Comparison of ENCODE assay signal across 17 cellular contexts in the genomic region with DNA sequence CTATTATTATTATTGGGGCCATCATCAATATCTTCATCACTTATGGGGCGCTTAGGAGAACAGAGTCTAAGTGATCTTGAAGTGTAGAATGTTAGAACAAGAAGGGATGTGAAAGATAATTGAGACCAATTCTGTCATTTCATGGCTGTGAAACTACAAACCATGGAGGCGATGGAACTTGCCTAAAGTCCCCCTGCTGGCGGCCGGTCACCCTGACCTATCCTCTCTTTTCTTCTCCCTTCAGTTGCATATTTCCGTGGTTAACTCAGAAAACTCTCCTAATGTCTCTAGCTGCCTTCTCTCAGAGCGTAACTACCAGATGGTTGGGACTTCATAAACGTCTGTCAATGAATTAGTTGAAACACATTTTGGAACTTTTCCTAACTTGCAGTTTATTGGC. TPM values are rescaled to one million over a fixed set of nuclear protein-coding genes. Genes with fewer than 3 reads are reported as not detected.
DNase-seq lines count a peak whose midpoint lies in the region; ATAC-seq, FAIRE-seq and TF ChIP-seq lines count a peak whose summit lies in the region.
"Had no signal": no experiment of that assay in that cellular context is flagged by ENCODE, and none has a peak within 500 bp of the region (broad histone marks: within the 10 kb centered on the region; RNA-seq: fewer than 3 reads in every experiment).

No MANE protein-coding gene starts in this region.

- peak in 1 of 2 experiments; percentile 31; a peak in 1 of 5 replicates for TF ChIP-seq RAD21 in A549 (conservative IDR thresholded peaks at IDR 0.05 in 1 of 2, IDR thresholded peaks at IDR 0.05 in 1 of 2)

- H3K36me3 ChIP-seq in DND-41 (ENCODE audit: insufficient read depth, low read length) (no peaks in the 10 kb centered on the region), Loucy (ENCODE audit: insufficient read depth, low read length) (no peaks in the 10 kb centered on the region)
- H3K36me3 ChIP-seq: cardiac muscle cell, esophagus squamous epithelium, left lung, stomach had no signal

- H3K27ac Mint-ChIP-seq in stimulated activated naive B cell treated with anti-CD40 and anti-IgM and Interleukin-4, amounts not matched to agents 10 μg/mL and 1 μg/mL and 100 μg/mL, for 72 hours = no peak overlapping the region

- H3K27ac ChIP-seq in A549 = no peak overlapping the region
- no peak overlapping the region for H3K27ac ChIP-seq in DND-41 (ENCODE audit: low read length)
- H3K27ac ChIP-seq: cardiac muscle cell, esophagus squamous epithelium, left lung, stomach had no signal

- no peaks in the 10 kb centered on the region for H3K9me2 ChIP-seq in Loucy (replicated peaks; ENCODE audit: low read depth, low read length)

- H4K20me1 ChIP-seq in DND-41 (ENCODE audit: insufficient read depth, low read length) (no peaks in the 10 kb centered on the region), Loucy (ENCODE audit: insufficient read depth, low read length, poor library complexity, severe bottlenecking) (no peaks in the 10 kb centered on the region)

- WGBS in A549 (ENCODE audit: missing lambda C conversion rate) = 10% methylated on average over 7 of the region's 7 CpGs

- TF ChIP-seq EP300 in A549 (IDR thresholded peaks at IDR 0.05) = no peak

- H3K9me3 Mint-ChIP-seq in stimulated activated naive B cell treated with anti-CD40 and anti-IgM and Interleukin-4, amounts not matched to agents 10 μg/mL and 1 μg/mL and 100 μg/mL, for 72 hours = no peaks in the 10 kb centered on the region

- H3K4me3 Mint-ChIP-seq in stimulated activated naive B cell treated with anti-CD40 and anti-IgM and Interleukin-4, amounts not matched to agents 10 μg/mL and 1 μg/mL and 100 μg/mL, for 72 hours = no peak overlapping the region

- TF ChIP-seq POLR2A in A549 (IDR thresholded peaks at IDR 0.05; ENCODE audit: low read length) = no peak

- H3K9ac ChIP-seq in DND-41 (ENCODE audit: low read depth, low read length) = no peak overlapping the region
- no peak overlapping the region for H3K9ac ChIP-seq in Loucy (ENCODE audit: low read depth, low read length, poor library complexity, severe bottlenecking)

- H3K79me2 ChIP-seq in DND-41 (ENCODE audit: insufficient read depth, low read length) = no peaks in the 10 kb centered on the region
- no peaks in the 10 kb centered on the region for H3K79me2 ChIP-seq in Loucy (ENCODE audit: insufficient read depth, low read length)

- FAIRE-seq in A549 (lab: Jason Lieb, UNC) = no peak
- FAIRE-seq: GM18507 had no signal

- POLR2A ChIA-PET in A549 (lab: Yijun Ruan, JAX) = no interaction called here

- no peak overlapping the region for H3K4me3 ChIP-seq in A549
- H3K4me3 ChIP-seq in DND-41 (ENCODE audit: low read depth in 1 of 2, low read length in 2 of 2) = no peak overlapping the region
- H3K4me3 ChIP-seq in Loucy (ENCODE audit: low read length, poor library complexity, severe bottlenecking) = no peak overlapping the region
- no peak overlapping the region for H3K4me3 ChIP-seq in cardiac fibroblast (replicated peaks in 1 of 2; ENCODE audit: low read depth in 2 of 2, low read length in 2 of 2)
- H3K4me3 ChIP-seq: cardiac muscle cell, esophagus squamous epithelium, left lung, stomach had no signal

- H3K27me3 Mint-ChIP-seq in stimulated activated naive B cell treated with anti-CD40 and anti-IgM and Interleukin-4, amounts not matched to agents 10 μg/mL and 1 μg/mL and 100 μg/mL, for 72 hours = peaks cover 16 to 40% of the 10 kb centered on the region in 2 donors

- ATAC-seq in A549 (peak; percentile 50 to 88; a peak in 4 of 6 replicates), DND-41 (ENCODE audit: insufficient read depth, low read depth) (no peak)
- ATAC-seq in stimulated activated naive B cell treated with anti-CD40 and anti-IgM and Interleukin-4, amounts not matched to agents 10 μg/mL and 1 μg/mL and 100 μg/mL, for 72 hours (replicated peaks) = no peak
- ATAC-seq: left lung had no signal

- H3K4me1 ChIP-seq in A549 (no peaks in the 10 kb centered on the region), DND-41 (ENCODE audit: insufficient read depth, low read length) (no peaks in the 10 kb centered on the region), Loucy (ENCODE audit: insufficient read depth, low read length, poor library complexity, severe bottlenecking) (no peaks in the 10 kb centered on the region)
- H3K4me1 ChIP-seq: esophagus squamous epithelium, left lung, stomach had no signal

- H3F3A ChIP-seq in Loucy (ENCODE audit: low read depth) = no peaks in the 10 kb centered on the region

- H3K4me2 ChIP-seq in A549 (no peak overlapping the region), DND-41 (ENCODE audit: insufficient read depth, low read length) (no peak overlapping the region), Loucy (ENCODE audit: low read depth, low read length, poor library complexity, severe bottlenecking) (no peak overlapping the region)

- H3K27me3 ChIP-seq in DND-41 (ENCODE audit: insufficient read depth, low read length, poor library complexity) = no peaks in the 10 kb centered on the region
- H3K27me3 ChIP-seq in Loucy (ENCODE audit: insufficient read depth, low read length, poor library complexity, severe bottlenecking) = no peaks in the 10 kb centered on the region
- H3K27me3 ChIP-seq: cardiac muscle cell, left lung had no signal

- H2AFZ ChIP-seq in DND-41 (ENCODE audit: low read depth, low read length) (no peak overlapping the region), Loucy (ENCODE audit: low read length) (no peak overlapping the region)

- H3K9me3 ChIP-seq in A549 (no peaks in the 10 kb centered on the region), DND-41 (ENCODE audit: insufficient read depth, low read length, severe bottlenecking) (no peaks in the 10 kb centered on the region), Loucy (ENCODE audit: insufficient read depth, low read depth, low read length) (no peaks in the 10 kb centered on the region)
- H3K9me3 ChIP-seq: esophagus squamous epithelium, left lung, stomach had no signal

- H3K36me3 Mint-ChIP-seq in stimulated activated naive B cell treated with anti-CD40 and anti-IgM and Interleukin-4, amounts not matched to agents 10 μg/mL and 1 μg/mL and 100 μg/mL, for 72 hours = no peaks in the 10 kb centered on the region

- peak; percentile 8 to 32 for DNase-seq in A549 (ENCODE audit: low read depth in 1 of 2, low spot score in 1 of 2)
- DNase-seq in DND-41 = no peak
- DNase-seq in cardiac fibroblast (ENCODE audit: low read depth in 2 of 2) = peak in 1 of 2 donors; percentile 36
- no peak for DNase-seq in LoVo (ENCODE audit: low spot score)
- DNase-seq in stimulated activated CD4-positive, alpha-beta T cell treated with anti-CD3 and anti-CD28 coated beads, Interleukin-15, amount 100 ng/mL, for 24 hours = no peak
- DNase-seq in 8988T = no peak
- DNase-seq in stimulated activated naive B cell treated with anti-CD40 and anti-IgM and Interleukin-4, amounts not matched to agents 10 μg/mL and 1 μg/mL and 100 μg/mL, for 72 hours = no peak
- DNase-seq: COR-L47; esophagus squamous epithelium; left lung; NCI-H1105 treated with DMSO at 0.1 percent for 48 hours; stimulated activated CD4-positive, alpha-beta T cell treated with anti-CD3 and anti-CD28 coated beads, Interleukin-1b, Interleukin-23, amount 100 ng/mL, for 48 hours; stomach; T-helper 9 cell had no signal

- CTCF ChIA-PET in A549 (lab: Yijun Ruan, JAX) = interaction anchor here (1.0 to 1.7 kb wide), 2 partner anchors 37 to 39 kb away, joined by 3 read pairs; no protein-coding TSS in a partner anchor

- TF ChIP-seq CTCF in A549 (IDR thresholded peaks at IDR 0.05) = no peak
- TF ChIP-seq CTCF in DND-41 (IDR thresholded peaks at IDR 0.05; ENCODE audit: borderline replicate concordance, extremely low read depth, low read length, poor library complexity, severe bottlenecking) = peak; percentile 10
- peak; percentile 35 for TF ChIP-seq CTCF in Loucy (conservative IDR thresholded peaks at IDR 0.05; ENCODE audit: low read length)
- peak; percentile 32 for TF ChIP-seq CTCF in cardiac fibroblast (IDR thresholded peaks at IDR 0.05; ENCODE audit: low read depth, low read length)

- peaks cover 0 to under 1% of the 10 kb centered on the region in 2 donors for H3K4me1 Mint-ChIP-seq in stimulated activated naive B cell treated with anti-CD40 and anti-IgM and Interleukin-4, amounts not matched to agents 10 μg/mL and 1 μg/mL and 100 μg/mL, for 72 hours

TF ChIP-seq in A549, 52 proteins besides CTCF, POLR2A, EP300 and RAD21:
- no peak for TF ChIP-seq RCOR1 (IDR thresholded peaks at IDR 0.05; ENCODE audit: low read depth, low read length)
- TF ChIP-seq SMC3 (IDR thresholded peaks at IDR 0.05) = 0 out of 3 replicates have a peak, but pooled peaks have one; percentile 6
- no peak for TF ChIP-seq ZSCAN20 (CRISPR knock-in tag; IDR thresholded peaks at IDR 0.05)

RNA-seq across cellular contexts. Expression of a gene that starts 6.6 kb away (rescaled TPM):
- polyA plus RNA-seq in A549 (2011; rRNA removed) (not detected in 2 replicates), A549 (2017; fragmentation: RNase III; extraction: RNeasy Plus Mini Kit Qiagen cat#74134 plus additional on column Dnase treatment) (not detected in 3 replicates)
- polyA plus RNA-seq in A549 (2012; cell fraction: cytosol; rRNA removed) = not detected in 2 replicates
- not detected in 2 replicates for polyA plus RNA-seq in A549 (2012; cell fraction: nucleus; rRNA removed)
- polyA minus RNA-seq in A549 (2011; rRNA and poly(A)+ RNA removed) = 0.29 TPM in 1 of 2 replicates, not detected in the other
- polyA plus RNA-seq: cardiac muscle cell, stomach had no signal

RNA-seq across cellular contexts. Expression of a gene that starts 34.9 kb away (rescaled TPM):
- polyA plus RNA-seq in A549 (2011; rRNA removed) = not detected in 2 replicates
- polyA plus RNA-seq in A549 (2012; cell fraction: cytosol; rRNA removed) = not detected in 2 replicates
- polyA plus RNA-seq in A549 (2012; cell fraction: nucleus; rRNA removed) = not detected in 2 replicates
- not detected in 3 replicates for polyA plus RNA-seq in A549 (2017; fragmentation: RNase III; extraction: RNeasy Plus Mini Kit Qiagen cat#74134 plus additional on column Dnase treatment)
- not detected in 2 replicates for polyA minus RNA-seq in A549 (2011; rRNA and poly(A)+ RNA removed)
- polyA plus RNA-seq: cardiac muscle cell, stomach had no signal

RNA-seq across cellular contexts. Expression of a gene that starts 53.6 kb away (rescaled TPM):
- polyA plus RNA-seq in A549 (2011; rRNA removed) (not detected in 2 replicates), A549 (2017; fragmentation: RNase III; extraction: RNeasy Plus Mini Kit Qiagen cat#74134 plus additional on column Dnase treatment) (not detected in 3 replicates)
- polyA plus RNA-seq in A549 (2012; cell fraction: cytosol; rRNA removed) = not detected in 2 replicates
- polyA plus RNA-seq in A549 (2012; cell fraction: nucleus; rRNA removed) = not detected in 2 replicates
- not detected in 2 replicates for polyA minus RNA-seq in A549 (2011; rRNA and poly(A)+ RNA removed)
- polyA plus RNA-seq: cardiac muscle cell, stomach had no signal

Comparison
In these comparisons a context has a peak if more than half of its experiments do, and no peak if none do; other contexts are left out.
1. ATAC-seq: peak in A549 (2 of 2); none in DND-41 (single experiment) and stimulated activated naive B cell treated with anti-CD40 and anti-IgM and Interleukin-4, amounts not matched to agents 10 μg/mL and 1 μg/mL and 100 μg/mL, for 72 hours (0 of 2).
2. DNase-seq: peak in A549 (2 of 2); none in DND-41 (single experiment), LoVo (single experiment), stimulated activated CD4-positive, alpha-beta T cell treated with anti-CD3 and anti-CD28 coated beads, Interleukin-15, amount 100 ng/mL, for 24 hours (single experiment), 8988T (single experiment) and stimulated activated naive B cell treated with anti-CD40 and anti-IgM and Interleukin-4, amounts not matched to agents 10 μg/mL and 1 μg/mL and 100 μg/mL, for 72 hours (single experiment).